ENCODE assay signal across 1 cellular context in genomic region chr3:98561727-98562521, GRCh38.
TF ChIP-seq lines count a peak whose summit lies in the region.

No MANE protein-coding gene starts in this region.

TF ChIP-seq in WTC11, 78 proteins besides CTCF, POLR2A, EP300 and RAD21 (continued from another document):
- no peak for TF ChIP-seq ZSCAN18 (CRISPR knock-in tag; IDR thresholded peaks at IDR 0.05)
- no peak for TF ChIP-seq ESRRA (CRISPR knock-in tag; IDR thresholded peaks at IDR 0.05; ENCODE audit: borderline replicate concordance)
